Comparison of ENCODE assay signal across 10 cellular contexts in the genomic region with DNA sequence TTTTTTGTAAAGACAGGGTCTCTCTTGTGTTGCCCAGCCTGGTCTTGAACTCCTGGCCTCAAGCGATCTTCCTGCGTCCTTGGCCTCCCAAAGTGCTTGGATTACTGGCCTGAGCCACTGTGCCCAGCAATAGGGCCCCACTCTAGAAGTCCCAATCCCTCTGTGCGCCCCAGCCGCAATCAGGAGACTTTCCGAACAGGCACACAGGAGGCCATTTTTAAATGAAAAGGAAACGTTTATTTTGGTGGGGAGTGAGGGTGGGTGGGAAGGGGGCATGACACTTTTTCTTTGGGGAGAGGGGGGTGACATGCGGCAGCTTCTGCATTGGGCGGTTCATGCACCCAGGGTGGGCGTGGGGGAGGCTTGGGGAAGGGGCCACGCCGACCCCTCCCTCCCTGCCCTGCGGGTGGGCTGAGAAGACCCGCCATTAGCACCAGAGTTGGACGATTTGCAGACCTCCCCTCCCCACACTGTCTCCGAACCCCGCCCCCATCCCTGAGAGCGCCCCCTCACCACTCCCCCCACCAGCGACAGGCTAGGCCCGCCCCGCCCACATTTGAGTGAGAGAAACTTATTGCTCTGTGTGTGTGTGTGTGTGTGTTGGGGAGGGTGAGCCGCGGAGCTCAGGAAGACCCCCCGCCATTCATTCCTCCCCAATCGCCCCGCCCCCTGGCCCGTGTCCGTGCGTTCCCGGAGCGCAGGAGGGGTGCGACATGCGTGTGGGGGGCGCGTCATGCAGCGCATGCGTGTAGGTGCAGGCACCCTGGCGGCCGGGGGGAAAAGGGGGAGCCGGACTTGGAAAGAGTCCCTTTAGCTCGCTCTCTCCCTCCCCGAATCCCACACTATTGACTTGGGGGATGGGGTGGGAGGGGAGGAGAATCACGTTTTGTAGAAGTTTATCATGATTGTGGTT. TPM values are rescaled to one million over a fixed set of nuclear protein-coding genes. Genes with fewer than 3 reads are reported as not detected.
A peak's percentile ranks its signal among the peaks of the same experiment; 100 is the strongest.
DNase-seq lines count a peak whose midpoint lies in the region; ATAC-seq and TF ChIP-seq lines count a peak whose summit lies in the region.
"Had no signal": no experiment of that assay in that cellular context is flagged by ENCODE, and none has a peak within 500 bp of the region (broad histone marks: within the 10 kb centered on the region; RNA-seq: fewer than 3 reads in every experiment).

No MANE protein-coding gene starts in this region.

- peaks cover 92% of the 10 kb centered on the region for H3K27me3 Mint-ChIP-seq in activated naive CD8-positive, alpha-beta T cell treated with anti-CD3 and anti-CD28 coated beads for 36 hours

- H3K4me1 Mint-ChIP-seq in activated naive CD8-positive, alpha-beta T cell treated with anti-CD3 and anti-CD28 coated beads for 36 hours: peaks cover 14% of the 10 kb centered on the region

- no peak overlapping the region for H3K4me2 ChIP-seq in GM23248 (ENCODE audit: unreplicated experiment)
- H3K4me2 ChIP-seq in OCI-LY3 (ENCODE audit: low read length): peak overlapping the region; percentile 82

- H3K27ac ChIP-seq in 22Rv1 (peak overlapping the region; percentile 52), GM23248 (no peak overlapping the region), OCI-LY3 (ENCODE audit: low read length) (no peak overlapping the region), iPS DF 6.9 (ENCODE audit: low read length) (no peak overlapping the region), sigmoid colon (no peak overlapping the region)
- H3K27ac ChIP-seq: SJSA1 had no signal

- H3K9me2 ChIP-seq in GM23248 (ENCODE audit: insufficient read depth): no peaks in the 10 kb centered on the region

- peak; percentile 13 for DNase-seq in GM23248
- DNase-seq in iPS DF 6.9 (ENCODE audit: low read depth, low spot score): no peak
- DNase-seq in RKO (ENCODE audit: low spot score): no peak
- DNase-seq in sigmoid colon: no peak
- no peak for DNase-seq in activated naive CD8-positive, alpha-beta T cell treated with anti-CD3 and anti-CD28 coated beads for 36 hours
- DNase-seq: COR-L47 had no signal

- H3K27me3 ChIP-seq in GM23248 (replicated peaks; ENCODE audit: insufficient read depth): peaks cover 21% of the 10 kb centered on the region
- 0 out of 2 replicates have a peak, but pooled peaks cover 4% of the 10 kb centered on the region for H3K27me3 ChIP-seq in OCI-LY3 (ENCODE audit: low read depth, low read length)
- no peaks in the 10 kb centered on the region for H3K27me3 ChIP-seq in iPS DF 6.9 (ENCODE audit: control insufficient read depth, insufficient read depth, low read length)
- H3K27me3 ChIP-seq in sigmoid colon: peaks cover 30 to 82% (median 66%) of the 10 kb centered on the region in 3 donors

- no peaks in the 10 kb centered on the region for H3K36me3 Mint-ChIP-seq in activated naive CD8-positive, alpha-beta T cell treated with anti-CD3 and anti-CD28 coated beads for 36 hours

- no peak overlapping the region for H3K4me3 Mint-ChIP-seq in activated naive CD8-positive, alpha-beta T cell treated with anti-CD3 and anti-CD28 coated beads for 36 hours

- H3K27ac Mint-ChIP-seq in activated naive CD8-positive, alpha-beta T cell treated with anti-CD3 and anti-CD28 coated beads for 36 hours: no peak overlapping the region

- H2AFZ ChIP-seq in GM23248: no peak overlapping the region
- H2AFZ ChIP-seq in OCI-LY3 (ENCODE audit: low read depth, low read length): 0 out of 2 replicates have a peak overlapping the region, but pooled peaks have one; percentile 14

- no peak for TF ChIP-seq CTCF in 22Rv1 (IDR thresholded peaks at IDR 0.05)
- no peak for TF ChIP-seq CTCF in OCI-LY3 (IDR thresholded peaks at IDR 0.05; ENCODE audit: low read depth, low read length)
- TF ChIP-seq CTCF in sigmoid colon (IDR thresholded peaks at IDR 0.05): no peak

- intact Hi-C loops in sigmoid colon (cut with DNase I): no loop called here

- no peak for TF ChIP-seq POLR2A in sigmoid colon (IDR thresholded peaks at IDR 0.05)

- in situ Hi-C loops in GM23248 (cut with MboI): no loop called here

- H3K4me1 ChIP-seq in GM23248 (ENCODE audit: insufficient read depth) (no peaks in the 10 kb centered on the region), OCI-LY3 (ENCODE audit: low read length) (peaks cover 48% of the 10 kb centered on the region), iPS DF 6.9 (ENCODE audit: control insufficient read depth, insufficient read depth, low read length) (no peaks in the 10 kb centered on the region), sigmoid colon (no peaks in the 10 kb centered on the region)
- H3K4me1 ChIP-seq: SJSA1 had no signal

- H3F3A ChIP-seq in GM23248 (ENCODE audit: insufficient read depth): no peaks in the 10 kb centered on the region

- H3K36me3 ChIP-seq in GM23248 (ENCODE audit: low read depth) (no peaks in the 10 kb centered on the region), OCI-LY3 (replicated peaks; ENCODE audit: low read depth, low read length) (no peaks in the 10 kb centered on the region), iPS DF 6.9 (ENCODE audit: control insufficient read depth, insufficient read depth, low read length) (no peaks in the 10 kb centered on the region), sigmoid colon (no peaks in the 10 kb centered on the region)
- H3K36me3 ChIP-seq: SJSA1 had no signal

- H3K9ac ChIP-seq in GM23248: no peak overlapping the region
- H3K9ac ChIP-seq in OCI-LY3 (ENCODE audit: low read length): peak overlapping the region; percentile 21; the same call in 1 of the 2 replicates

- TF ChIP-seq EP300 in sigmoid colon (IDR thresholded peaks at IDR 0.05): no peak

- H3K9me3 Mint-ChIP-seq in activated naive CD8-positive, alpha-beta T cell treated with anti-CD3 and anti-CD28 coated beads for 36 hours: peaks cover 3% of the 10 kb centered on the region

- 3 to 6% methylated on average over 23 to 42 of the region's 42 CpGs for WGBS in GM23248 (ENCODE audit: low coverage in 1 of 2, low lambda C conversion rate in 2 of 2, missing lambda C conversion rate in 2 of 2), 2 experiments
- no CpG with 5 or more reads among the region's 42 CpGs for WGBS in iPS DF 6.9 (ENCODE audit: insufficient coverage, insufficient read length)
- 5 to 29% methylated on average over 42 of the region's 42 CpGs for WGBS in sigmoid colon, 2 donors

- no peak for ATAC-seq in HG02885 (IDR thresholded peaks at IDR 0.05; ENCODE audit: poor library complexity, unreplicated experiment)

- no peaks in the 10 kb centered on the region for H3K79me2 ChIP-seq in GM23248 (ENCODE audit: insufficient read depth)
- no peaks in the 10 kb centered on the region for H3K79me2 ChIP-seq in OCI-LY3 (ENCODE audit: low read length)

- H3K4me3 ChIP-seq in GM23248 (no peak overlapping the region), OCI-LY3 (ENCODE audit: low read length) (peak overlapping the region; percentile 68), iPS DF 6.9 (ENCODE audit: low read length) (peak overlapping the region; percentile 50; the same call in 1 of the 2 replicates), sigmoid colon (no peak overlapping the region)
- H3K4me3 ChIP-seq: SJSA1 had no signal

- H4K20me1 ChIP-seq in GM23248 (ENCODE audit: insufficient read depth) (no peaks in the 10 kb centered on the region), OCI-LY3 (ENCODE audit: insufficient read depth, low read length) (no peaks in the 10 kb centered on the region)

- H3K9me3 ChIP-seq in GM23248 (ENCODE audit: low read depth) (no peaks in the 10 kb centered on the region), OCI-LY3 (ENCODE audit: insufficient read depth, low read length) (no peaks in the 10 kb centered on the region), iPS DF 6.9 (ENCODE audit: control insufficient read depth, insufficient read depth, low read length) (peaks cover 2% of the 10 kb centered on the region; the same call in 1 of the 2 replicates), sigmoid colon (peaks cover 0 to 5% (median 2%) of the 10 kb centered on the region in 4 donors)
- H3K9me3 ChIP-seq: SJSA1 had no signal

RNA-seq across cellular contexts. Expression of a gene that starts 17.2 kb away (rescaled TPM):
- total RNA-seq in GM23248 (2014; rRNA removed; shearing (Covaris generic)): under 0.01 and 0.13 TPM in 2 replicates
- polyA plus RNA-seq in GM23248 (2016; fragmentation: Nextera tagmentation; extraction: Ambion mirVana) (0.04 TPM in 1 of 2 replicates, not detected in the other), sigmoid colon (1 to 10 TPM in 1 of 3 donors, under 1 TPM in 1, not detected in 1; 0.92 to 1.6 TPM)
- total RNA-seq in sigmoid colon: under 1 TPM in 2 of 4 donors, not detected in 2; 0.36 to 0.83 TPM
- total RNA-seq in activated naive CD8-positive, alpha-beta T cell treated with anti-CD3 and anti-CD28 coated beads for 36 hours: under 1 TPM; 0.56 to 0.64 TPM
- total RNA-seq: SJSA1 had no signal

RNA-seq across cellular contexts. Expression of a gene that starts 53.5 kb away (rescaled TPM):
- total RNA-seq in GM23248 (2014; rRNA removed; shearing (Covaris generic)): 0.32 and 0.51 TPM in 2 replicates
- 0.15 and 0.38 TPM in 2 replicates for polyA plus RNA-seq in GM23248 (2016; fragmentation: Nextera tagmentation; extraction: Ambion mirVana)
- under 1 TPM in 2 of 4 donors, not detected in 2; 0.55 to 0.95 TPM for total RNA-seq in sigmoid colon
- polyA plus RNA-seq in sigmoid colon: 1 to 10 TPM in 2 of 3 donors, under 1 TPM in 1; 0.69 to 2.4 (median 2.0) TPM
- 10 to 100 TPM; 16.1 to 18.1 TPM for total RNA-seq in activated naive CD8-positive, alpha-beta T cell treated with anti-CD3 and anti-CD28 coated beads for 36 hours
- total RNA-seq: SJSA1 had no signal

Comparison
In these comparisons a context has a peak if more than half of its experiments do, and no peak if none do; other contexts are left out.
1. H3K4me3 ChIP-seq: peak in OCI-LY3 (single experiment) and iPS DF 6.9 (single experiment); none in GM23248 (single experiment) and sigmoid colon (0 of 4).
2. RNA of a gene that starts 53.5 kb away (total RNA-seq): 16.1 to 18.1 TPM in activated naive CD8-positive, alpha-beta T cell treated with anti-CD3 and anti-CD28 coated beads for 36 hours; 0.55 to 0.95 TPM in sigmoid colon and 0.32 to 0.51 TPM in GM23248; every median in the first group is over 4 times any median in the second.